Comparison of ENCODE assay signal across 1 cellular context in the genomic region with DNA sequence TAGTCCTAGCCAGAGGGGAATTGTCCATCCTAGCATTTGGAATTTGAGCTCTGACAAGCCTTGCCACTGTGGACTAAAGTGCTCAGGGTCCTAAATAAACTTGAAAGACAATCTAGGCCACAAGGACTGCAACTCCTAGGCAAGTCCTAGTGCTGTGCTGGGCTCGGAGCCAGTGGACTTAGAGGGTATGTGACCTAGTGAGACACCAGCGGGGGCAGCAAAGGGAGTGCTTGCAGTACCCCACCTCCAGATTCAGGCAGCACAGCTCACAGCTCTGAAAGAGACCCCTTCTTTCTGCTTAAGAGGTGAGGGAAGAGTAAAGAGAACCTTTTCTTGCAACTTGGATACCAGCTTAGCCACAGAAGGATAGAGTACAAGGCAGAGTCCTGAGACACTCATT.
TF ChIP-seq lines count a peak whose summit lies in the region.

No MANE protein-coding gene starts in this region.

TF ChIP-seq in GM23338, 12 proteins besides CTCF, POLR2A, EP300 and RAD21:
- no peak for TF ChIP-seq STAT1 (IDR thresholded peaks at IDR 0.05; ENCODE audit: unreplicated experiment)
- TF ChIP-seq CREB1 (CRISPR knock-in tag; IDR thresholded peaks at IDR 0.05; ENCODE audit: low read depth): no peak
- TF ChIP-seq, protein P1, sequence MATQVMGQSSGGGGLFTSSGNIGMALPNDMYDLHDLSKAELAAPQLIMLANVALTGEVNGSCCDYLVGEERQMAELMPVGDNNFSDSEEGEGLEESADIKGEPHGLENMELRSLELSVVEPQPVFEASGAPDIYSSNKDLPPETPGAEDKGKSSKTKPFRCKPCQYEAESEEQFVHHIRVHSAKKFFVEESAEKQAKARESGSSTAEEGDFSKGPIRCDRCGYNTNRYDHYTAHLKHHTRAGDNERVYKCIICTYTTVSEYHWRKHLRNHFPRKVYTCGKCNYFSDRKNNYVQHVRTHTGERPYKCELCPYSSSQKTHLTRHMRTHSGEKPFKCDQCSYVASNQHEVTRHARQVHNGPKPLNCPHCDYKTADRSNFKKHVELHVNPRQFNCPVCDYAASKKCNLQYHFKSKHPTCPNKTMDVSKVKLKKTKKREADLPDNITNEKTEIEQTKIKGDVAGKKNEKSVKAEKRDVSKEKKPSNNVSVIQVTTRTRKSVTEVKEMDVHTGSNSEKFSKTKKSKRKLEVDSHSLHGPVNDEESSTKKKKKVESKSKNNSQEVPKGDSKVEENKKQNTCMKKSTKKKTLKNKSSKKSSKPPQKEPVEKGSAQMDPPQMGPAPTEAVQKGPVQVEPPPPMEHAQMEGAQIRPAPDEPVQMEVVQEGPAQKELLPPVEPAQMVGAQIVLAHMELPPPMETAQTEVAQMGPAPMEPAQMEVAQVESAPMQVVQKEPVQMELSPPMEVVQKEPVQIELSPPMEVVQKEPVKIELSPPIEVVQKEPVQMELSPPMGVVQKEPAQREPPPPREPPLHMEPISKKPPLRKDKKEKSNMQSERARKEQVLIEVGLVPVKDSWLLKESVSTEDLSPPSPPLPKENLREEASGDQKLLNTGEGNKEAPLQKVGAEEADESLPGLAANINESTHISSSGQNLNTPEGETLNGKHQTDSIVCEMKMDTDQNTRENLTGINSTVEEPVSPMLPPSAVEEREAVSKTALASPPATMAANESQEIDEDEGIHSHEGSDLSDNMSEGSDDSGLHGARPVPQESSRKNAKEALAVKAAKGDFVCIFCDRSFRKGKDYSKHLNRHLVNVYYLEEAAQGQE (IDR thresholded peaks at IDR 0.05; ENCODE audit: unreplicated experiment): no peak
- TF ChIP-seq NANOG (IDR thresholded peaks at IDR 0.05; ENCODE audit: borderline replicate concordance): no peak
- TF ChIP-seq, protein P2, sequence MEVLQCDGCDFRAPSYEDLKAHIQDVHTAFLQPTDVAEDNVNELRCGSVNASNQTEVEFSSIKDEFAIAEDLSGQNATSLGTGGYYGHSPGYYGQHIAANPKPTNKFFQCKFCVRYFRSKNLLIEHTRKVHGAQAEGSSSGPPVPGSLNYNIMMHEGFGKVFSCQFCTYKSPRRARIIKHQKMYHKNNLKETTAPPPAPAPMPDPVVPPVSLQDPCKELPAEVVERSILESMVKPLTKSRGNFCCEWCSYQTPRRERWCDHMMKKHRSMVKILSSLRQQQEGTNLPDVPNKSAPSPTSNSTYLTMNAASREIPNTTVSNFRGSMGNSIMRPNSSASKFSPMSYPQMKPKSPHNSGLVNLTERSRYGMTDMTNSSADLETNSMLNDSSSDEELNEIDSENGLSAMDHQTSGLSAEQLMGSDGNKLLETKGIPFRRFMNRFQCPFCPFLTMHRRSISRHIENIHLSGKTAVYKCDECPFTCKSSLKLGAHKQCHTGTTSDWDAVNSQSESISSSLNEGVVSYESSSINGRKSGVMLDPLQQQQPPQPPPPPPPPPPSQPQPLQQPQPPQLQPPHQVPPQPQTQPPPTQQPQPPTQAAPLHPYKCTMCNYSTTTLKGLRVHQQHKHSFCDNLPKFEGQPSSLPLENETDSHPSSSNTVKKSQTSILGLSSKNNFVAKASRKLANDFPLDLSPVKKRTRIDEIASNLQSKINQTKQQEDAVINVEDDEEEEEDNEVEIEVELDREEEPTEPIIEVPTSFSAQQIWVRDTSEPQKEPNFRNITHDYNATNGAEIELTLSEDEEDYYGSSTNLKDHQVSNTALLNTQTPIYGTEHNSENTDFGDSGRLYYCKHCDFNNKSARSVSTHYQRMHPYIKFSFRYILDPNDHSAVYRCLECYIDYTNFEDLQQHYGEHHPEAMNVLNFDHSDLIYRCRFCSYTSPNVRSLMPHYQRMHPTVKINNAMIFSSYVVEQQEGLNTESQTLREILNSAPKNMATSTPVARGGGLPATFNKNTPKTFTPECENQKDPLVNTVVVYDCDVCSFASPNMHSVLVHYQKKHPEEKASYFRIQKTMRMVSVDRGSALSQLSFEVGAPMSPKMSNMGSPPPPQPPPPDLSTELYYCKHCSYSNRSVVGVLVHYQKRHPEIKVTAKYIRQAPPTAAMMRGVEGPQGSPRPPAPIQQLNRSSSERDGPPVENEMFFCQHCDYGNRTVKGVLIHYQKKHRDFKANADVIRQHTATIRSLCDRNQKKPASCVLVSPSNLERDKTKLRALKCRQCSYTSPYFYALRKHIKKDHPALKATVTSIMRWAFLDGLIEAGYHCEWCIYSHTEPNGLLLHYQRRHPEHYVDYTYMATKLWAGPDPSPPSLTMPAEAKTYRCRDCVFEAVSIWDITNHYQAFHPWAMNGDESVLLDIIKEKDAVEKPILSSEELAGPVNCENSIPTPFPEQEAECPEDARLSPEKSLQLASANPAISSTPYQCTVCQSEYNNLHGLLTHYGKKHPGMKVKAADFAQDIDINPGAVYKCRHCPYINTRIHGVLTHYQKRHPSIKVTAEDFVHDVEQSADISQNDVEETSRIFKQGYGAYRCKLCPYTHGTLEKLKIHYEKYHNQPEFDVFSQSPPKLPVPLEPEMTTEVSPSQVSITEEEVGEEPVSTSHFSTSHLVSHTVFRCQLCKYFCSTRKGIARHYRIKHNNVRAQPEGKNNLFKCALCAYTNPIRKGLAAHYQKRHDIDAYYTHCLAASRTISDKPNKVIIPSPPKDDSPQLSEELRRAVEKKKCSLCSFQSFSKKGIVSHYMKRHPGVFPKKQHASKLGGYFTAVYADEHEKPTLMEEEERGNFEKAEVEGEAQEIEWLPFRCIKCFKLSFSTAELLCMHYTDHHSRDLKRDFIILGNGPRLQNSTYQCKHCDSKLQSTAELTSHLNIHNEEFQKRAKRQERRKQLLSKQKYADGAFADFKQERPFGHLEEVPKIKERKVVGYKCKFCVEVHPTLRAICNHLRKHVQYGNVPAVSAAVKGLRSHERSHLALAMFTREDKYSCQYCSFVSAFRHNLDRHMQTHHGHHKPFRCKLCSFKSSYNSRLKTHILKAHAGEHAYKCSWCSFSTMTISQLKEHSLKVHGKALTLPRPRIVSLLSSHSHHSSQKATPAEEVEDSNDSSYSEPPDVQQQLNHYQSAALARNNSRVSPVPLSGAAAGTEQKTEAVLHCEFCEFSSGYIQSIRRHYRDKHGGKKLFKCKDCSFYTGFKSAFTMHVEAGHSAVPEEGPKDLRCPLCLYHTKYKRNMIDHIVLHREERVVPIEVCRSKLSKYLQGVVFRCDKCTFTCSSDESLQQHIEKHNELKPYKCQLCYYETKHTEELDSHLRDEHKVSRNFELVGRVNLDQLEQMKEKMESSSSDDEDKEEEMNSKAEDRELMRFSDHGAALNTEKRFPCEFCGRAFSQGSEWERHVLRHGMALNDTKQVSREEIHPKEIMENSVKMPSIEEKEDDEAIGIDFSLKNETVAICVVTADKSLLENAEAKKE (CRISPR knock-in tag; IDR thresholded peaks at IDR 0.05): no peak
